In genomic region chr1:119285482-119285881, GRCh38 we compare ENCODE assay signal across 13 cellular contexts.
DNase-seq lines count a peak whose midpoint lies in the region; ATAC-seq and TF ChIP-seq lines count a peak whose summit lies in the region.
"Had no signal": no experiment of that assay in that cellular context is flagged by ENCODE, and none has a peak within 500 bp of the region (broad histone marks: within the 10 kb centered on the region; RNA-seq: fewer than 3 reads in every experiment).

No MANE protein-coding gene starts in this region.

- H3K4me1 Mint-ChIP-seq in activated T-helper 17 cell treated with anti-CD3 and anti-CD28 coated beads, Interleukin-2, amount 50 U/mL, for 72 hours = no peaks in the 10 kb centered on the region
- H3K4me1 Mint-ChIP-seq: naive thymus-derived CD4-positive, alpha-beta T cell; stimulated activated naive B cell treated with anti-CD40 and anti-IgM and Interleukin-4, amounts not matched to agents 10 μg/mL and 1 μg/mL and 100 μg/mL, for 72 hours had no signal

- TF ChIP-seq CTCF in SK-N-SH (IDR thresholded peaks at IDR 0.05) (no peak), fibroblast of mammary gland (conservative IDR thresholded peaks at IDR 0.05; ENCODE audit: control insufficient read depth, insufficient read depth, low read depth, low read length) (no peak)

- peaks cover under 1% of the 10 kb centered on the region for H3F3A ChIP-seq in SK-N-SH (replicated peaks; ENCODE audit: insufficient read depth)

- H3K4me3 Mint-ChIP-seq in activated T-helper 17 cell treated with anti-CD3 and anti-CD28 coated beads, Interleukin-2, amount 50 U/mL, for 72 hours = no peak overlapping the region
- H3K4me3 Mint-ChIP-seq: naive thymus-derived CD4-positive, alpha-beta T cell; stimulated activated naive B cell treated with anti-CD40 and anti-IgM and Interleukin-4, amounts not matched to agents 10 μg/mL and 1 μg/mL and 100 μg/mL, for 72 hours had no signal

- H3K27me3 Mint-ChIP-seq in activated T-helper 17 cell treated with anti-CD3 and anti-CD28 coated beads, Interleukin-2, amount 50 U/mL, for 72 hours = peaks cover 30% of the 10 kb centered on the region

- in situ Hi-C loops in G401 (cut with HindIII; ENCODE audit: low sequenced_read_pairs) = no loop called here

- no peak for TF ChIP-seq EP300 in SK-N-SH (IDR thresholded peaks at IDR 0.05; ENCODE audit: borderline replicate concordance in 1 of 2, low read depth in 1 of 2, low read length in 1 of 2)

- ATAC-seq in activated T-helper 17 cell treated with anti-CD3 and anti-CD28 coated beads, Interleukin-2, amount 50 U/mL, for 72 hours (replicated peaks) = no peak
- no peak for ATAC-seq in GM18870 (IDR thresholded peaks at IDR 0.05; ENCODE audit: unreplicated experiment)
- ATAC-seq: naive thymus-derived CD4-positive, alpha-beta T cell had no signal

- no peak for TF ChIP-seq RAD21 in SK-N-SH (IDR thresholded peaks at IDR 0.05; ENCODE audit: low read length)

- H3K9ac ChIP-seq in SK-N-SH (no peak overlapping the region), skeletal muscle satellite cell (ENCODE audit: low read depth, low read length) (no peak overlapping the region)

- no peak overlapping the region for H3K27ac ChIP-seq in SK-N-SH (ENCODE audit: low read depth in 2 of 2, low read length in 1 of 2)
- H3K27ac ChIP-seq: HL-60 had no signal

- peaks cover 0 to 4% of the 10 kb centered on the region in 2 experiments; a peak in 3 of 4 replicates for H3K4me1 ChIP-seq in SK-N-SH (ENCODE audit: control insufficient read depth in 1 of 2, insufficient read depth in 2 of 2, low read depth in 1 of 2, low read length in 1 of 2)
- peaks cover 10% of the 10 kb centered on the region for H3K4me1 ChIP-seq in skeletal muscle satellite cell (ENCODE audit: control insufficient read depth, insufficient read depth, low read length)

- H3K27ac Mint-ChIP-seq in activated T-helper 17 cell treated with anti-CD3 and anti-CD28 coated beads, Interleukin-2, amount 50 U/mL, for 72 hours = no peak overlapping the region
- H3K27ac Mint-ChIP-seq: naive thymus-derived CD4-positive, alpha-beta T cell had no signal

- H3K4me2 ChIP-seq in SK-N-SH (no peak overlapping the region; the same call in 1 of the 2 replicates), skeletal muscle satellite cell (ENCODE audit: low read length) (peak overlapping the region; percentile 26)

- H3K9me3 ChIP-seq in SK-N-SH (no peaks in the 10 kb centered on the region), skeletal muscle satellite cell (replicated peaks; ENCODE audit: low read length) (no peaks in the 10 kb centered on the region)

- H3K36me3 Mint-ChIP-seq in activated T-helper 17 cell treated with anti-CD3 and anti-CD28 coated beads, Interleukin-2, amount 50 U/mL, for 72 hours (ENCODE audit: low read depth) = no peaks in the 10 kb centered on the region
- H3K36me3 Mint-ChIP-seq: naive thymus-derived CD4-positive, alpha-beta T cell; stimulated activated naive B cell treated with anti-CD40 and anti-IgM and Interleukin-4, amounts not matched to agents 10 μg/mL and 1 μg/mL and 100 μg/mL, for 72 hours had no signal

- no peaks in the 10 kb centered on the region for H4K20me1 ChIP-seq in SK-N-SH (ENCODE audit: insufficient read depth)

- no peaks in the 10 kb centered on the region for H3K9me3 Mint-ChIP-seq in activated T-helper 17 cell treated with anti-CD3 and anti-CD28 coated beads, Interleukin-2, amount 50 U/mL, for 72 hours
- H3K9me3 Mint-ChIP-seq: naive thymus-derived CD4-positive, alpha-beta T cell had no signal

- POLR2A ChIA-PET in SK-N-SH (lab: Yijun Ruan, JAX) = no interaction called here

- H2AFZ ChIP-seq in SK-N-SH (ENCODE audit: low read depth) = no peak overlapping the region

- H3K79me2 ChIP-seq in SK-N-SH (ENCODE audit: insufficient read depth) = no peaks in the 10 kb centered on the region

- H3K36me3 ChIP-seq in SK-N-SH (replicated peaks in 1 of 2; ENCODE audit: control insufficient read depth in 1 of 2, insufficient read depth in 2 of 2, low read length in 1 of 2) = no peaks in the 10 kb centered on the region
- no peaks in the 10 kb centered on the region for H3K36me3 ChIP-seq in skeletal muscle satellite cell (ENCODE audit: insufficient read depth, low read length)

- WGBS in SK-N-SH (ENCODE audit: low lambda C conversion rate) = 4% methylated on average over 2 of the region's 2 CpGs

- H3K27me3 ChIP-seq in SK-N-SH (ENCODE audit: insufficient read depth) = no peaks in the 10 kb centered on the region
- H3K27me3 ChIP-seq in skeletal muscle satellite cell (ENCODE audit: control insufficient read depth, insufficient read depth, low read length) = no peaks in the 10 kb centered on the region

- no peaks in the 10 kb centered on the region for H3K9me2 ChIP-seq in SK-N-SH

- CTCF ChIA-PET in SK-N-SH (lab: Yijun Ruan, JAX) = no interaction called here

- H3K4me3 ChIP-seq in SK-N-SH (ENCODE audit: low read depth in 2 of 2, low read length in 1 of 2) = no peak overlapping the region
- no peak overlapping the region for H3K4me3 ChIP-seq in fibroblast of mammary gland (ENCODE audit: control insufficient read depth, low read depth, low read length)
- H3K4me3 ChIP-seq in skeletal muscle satellite cell (ENCODE audit: low read length) = no peak overlapping the region

- DNase-seq in HCEC 1CT (peak; percentile 86), SK-N-SH (no peak), fibroblast of mammary gland (ENCODE audit: low read depth) (peak; percentile 94), G401 (ENCODE audit: low spot score) (no peak)
- DNase-seq: naive thymus-derived CD4-positive, alpha-beta T cell; NCI-H1694 treated with DMSO at 0.1 percent for 48 hours; OCI-M1; stimulated activated CD4-positive, alpha-beta T cell treated with anti-CD3 and anti-CD28 coated beads, Interleukin-15, amount 100 ng/mL, for 24 hours; stimulated activated naive B cell treated with anti-CD40 and anti-IgM and Interleukin-4, amounts not matched to agents 10 μg/mL and 1 μg/mL and 100 μg/mL, for 72 hours had no signal

TF ChIP-seq in SK-N-SH, 30 proteins besides CTCF, POLR2A, EP300 and RAD21:
- TF ChIP-seq FOSL2 (IDR thresholded peaks at IDR 0.05; ENCODE audit: borderline replicate concordance, low read depth) (0 out of 2 replicates have a peak, but pooled peaks have one; percentile 9), NRF1 (IDR thresholded peaks at IDR 0.05; ENCODE audit: low read depth, low read length) (no peak)
- TF ChIP-seq, protein P1, sequence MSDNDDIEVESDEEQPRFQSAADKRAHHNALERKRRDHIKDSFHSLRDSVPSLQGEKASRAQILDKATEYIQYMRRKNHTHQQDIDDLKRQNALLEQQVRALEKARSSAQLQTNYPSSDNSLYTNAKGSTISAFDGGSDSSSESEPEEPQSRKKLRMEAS (IDR thresholded peaks at IDR 0.05; ENCODE audit: low read depth) = no peak

Comparison
In these comparisons a context has a peak if more than half of its experiments do, and no peak if none do; other contexts are left out.
1. DNase-seq: peak in HCEC 1CT (single experiment) and fibroblast of mammary gland (single experiment); none in SK-N-SH (single experiment) and G401 (single experiment).